In the genomic region with DNA sequence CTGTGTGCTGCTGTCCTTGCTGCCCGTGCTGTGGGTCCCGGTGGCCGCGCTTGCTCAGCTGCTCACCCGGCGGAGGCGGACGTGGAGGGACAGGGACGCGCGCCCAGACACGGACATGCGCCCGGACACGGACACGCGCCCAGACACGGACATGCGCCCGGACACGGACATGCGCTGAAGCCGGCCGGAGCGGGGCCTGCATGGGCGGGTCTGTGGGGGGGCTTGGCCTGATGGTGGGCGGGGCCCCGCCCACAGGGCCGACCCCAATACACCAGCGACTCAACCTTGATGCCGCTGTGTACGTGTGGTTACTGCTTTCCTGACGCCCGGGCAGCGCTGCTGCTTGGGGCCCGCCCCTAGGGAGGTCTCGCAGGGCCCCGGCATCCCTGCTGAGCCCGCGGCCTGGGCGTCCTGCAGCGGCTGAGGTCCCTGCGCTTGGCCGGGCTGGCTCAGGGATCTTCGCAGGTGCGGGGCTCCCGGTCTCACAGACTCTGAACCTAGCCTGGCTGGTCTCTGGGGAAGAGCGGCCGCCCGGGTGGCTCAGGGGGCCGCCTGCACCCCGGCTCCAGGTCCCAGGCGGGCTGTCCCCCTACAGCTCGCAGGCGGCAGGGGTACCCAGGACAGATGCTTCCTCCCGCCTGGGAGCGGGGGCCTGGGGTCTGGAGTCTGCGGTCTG, we compare ENCODE assay signal across 4 cellular contexts.
"Had no signal": no experiment of that assay in that cellular context is flagged by ENCODE, and none has a peak within 500 bp of the region (broad histone marks: within the 10 kb centered on the region; RNA-seq: fewer than 3 reads in every experiment).

No MANE protein-coding gene starts in this region.

- DNase-seq: activated CD4-positive, CD25-positive, alpha-beta regulatory T cell; activated naive CD4-positive, alpha-beta T cell treated with anti-CD3 and anti-CD28 coated beads, Interleukin-2, amount 50 U/mL, for 16 hours; effector memory CD4-positive, alpha-beta T cell; stimulated activated CD4-positive, alpha-beta T cell treated with anti-CD3 and anti-CD28 coated beads, Interleukin-4, amount 100 ng/mL, for 24 hours had no signal
